ENCODE assay signal across 10 cellular contexts in genomic region chr6:137823826-137824501, GRCh38. TPM values are rescaled to one million over a fixed set of nuclear protein-coding genes. Genes with fewer than 3 reads are reported as not detected.
DNase-seq lines count a peak whose midpoint lies in the region; ATAC-seq and TF ChIP-seq lines count a peak whose summit lies in the region.
"Had no signal": no experiment of that assay in that cellular context is flagged by ENCODE, and none has a peak within 500 bp of the region (broad histone marks: within the 10 kb centered on the region; RNA-seq: fewer than 3 reads in every experiment).

No MANE protein-coding gene starts in this region.

- ATAC-seq in T-helper 17 cell (peak; percentile 79), left lung (peak; percentile 71)
- ATAC-seq: Panc1 had no signal

- peaks cover 14% of the 10 kb centered on the region for H3K4me1 Mint-ChIP-seq in HFFc6 (ENCODE audit: low read depth)
- peaks cover 40% of the 10 kb centered on the region for H3K4me1 Mint-ChIP-seq in T-helper 17 cell

- H3K27ac ChIP-seq in left lung: peak overlapping the region in 1 of 2 donors; percentile 60
- H3K27ac ChIP-seq: thoracic aorta had no signal

- H3K36me3 Mint-ChIP-seq in HFFc6 (ENCODE audit: low read depth) (no peaks in the 10 kb centered on the region), T-helper 17 cell (ENCODE audit: low read depth) (no peaks in the 10 kb centered on the region)

- intact Hi-C loops in left lung (cut with DNase I): no loop called here

- TF ChIP-seq CTCF in HFFc6 (IDR thresholded peaks at IDR 0.05) (no peak), left lung (IDR thresholded peaks at IDR 0.05) (no peak)

- peak; percentile 92 for DNase-seq in HFFc6
- DNase-seq in T-helper 17 cell: peak; percentile 68 to 83 (median 79)
- peak; percentile 93 for DNase-seq in amniotic epithelial cell (ENCODE audit: low read depth)
- no peak for DNase-seq in left lung
- DNase-seq in stimulated activated CD8-positive, alpha-beta memory T cell treated with anti-CD3 and anti-CD28 coated beads, Interleukin-12 subunit alpha, Interleukin-12 subunit beta, amount 100 ng/mL, for 4 hours (ENCODE audit: low read depth): peak; percentile 47
- no peak for DNase-seq in NCI-H1930 (lab: John Stamatoyannopoulos, UW)
- DNase-seq in 8988T: no peak
- no peak for DNase-seq in GM19240 (ENCODE audit: insufficient read length, low spot score)

- H3K4me3 ChIP-seq in left lung: no peak overlapping the region
- H3K4me3 ChIP-seq: thoracic aorta had no signal

- H3K27ac Mint-ChIP-seq in HFFc6: peak overlapping the region; percentile 82
- H3K27ac Mint-ChIP-seq in T-helper 17 cell: peak overlapping the region; percentile 100

- no peaks in the 10 kb centered on the region for H3K36me3 ChIP-seq in left lung
- H3K36me3 ChIP-seq: thoracic aorta had no signal

- H3K27me3 ChIP-seq in left lung: no peaks in the 10 kb centered on the region

- H3K9me3 Mint-ChIP-seq in HFFc6: no peaks in the 10 kb centered on the region

- H3K4me3 Mint-ChIP-seq in HFFc6 (peak overlapping the region; percentile 12; the same call in 1 of the 2 replicates), T-helper 17 cell (peak overlapping the region; percentile 86)

- H3K9me3 ChIP-seq in T-helper 17 cell (ENCODE audit: control insufficient read depth, low read length, poor library complexity, severe bottlenecking) (no peaks in the 10 kb centered on the region), left lung (no peaks in the 10 kb centered on the region)
- H3K9me3 ChIP-seq: thoracic aorta had no signal

- peaks cover 3 to 35% of the 10 kb centered on the region in 2 donors for H3K4me1 ChIP-seq in left lung

- peaks cover 4% of the 10 kb centered on the region for H3K27me3 Mint-ChIP-seq in HFFc6 (ENCODE audit: insufficient read depth)
- no peaks in the 10 kb centered on the region for H3K27me3 Mint-ChIP-seq in T-helper 17 cell

RNA-seq across cellular contexts. Expression of gene TNFAIP3, which starts 43.1 kb away (rescaled TPM):
- 10 to 100 TPM in 1 of 6 experiments, 1 to 10 TPM in 5; 4.5 to 17.2 (median 7.8) TPM for total RNA-seq in HFFc6 (2021; fragmentation: NEBNext Ultra II Directional; extraction: Animal tissue kit (Norgen Biotek cat#: 25700))
- total RNA-seq in T-helper 17 cell (1,000 to 10,000 TPM; 4,032 to 4,607 TPM), left lung (100 to 1,000 TPM in 1 of 2 donors, 10 to 100 TPM in 1; 22.6 to 102 TPM)

Comparison
In these comparisons a context has a peak if more than half of its experiments do, and no peak if none do; other contexts are left out.
1. DNase-seq: peak in HFFc6 (single experiment), T-helper 17 cell (3 of 3), amniotic epithelial cell (single experiment) and stimulated activated CD8-positive, alpha-beta memory T cell treated with anti-CD3 and anti-CD28 coated beads, Interleukin-12 subunit alpha, Interleukin-12 subunit beta, amount 100 ng/mL, for 4 hours (single experiment); none in left lung (0 of 2), NCI-H1930 (0 of 2), 8988T (single experiment) and GM19240 (single experiment).
2. RNA of gene TNFAIP3, which starts 43.1 kb away (total RNA-seq): 4,032 to 4,607 TPM in T-helper 17 cell; 22.6 to 102 TPM in left lung and 4.5 to 17.2 TPM in HFFc6; every median in the first group is over 10 times any median in the second.